1 cellular context compared by ENCODE assay signal in the genomic region with DNA sequence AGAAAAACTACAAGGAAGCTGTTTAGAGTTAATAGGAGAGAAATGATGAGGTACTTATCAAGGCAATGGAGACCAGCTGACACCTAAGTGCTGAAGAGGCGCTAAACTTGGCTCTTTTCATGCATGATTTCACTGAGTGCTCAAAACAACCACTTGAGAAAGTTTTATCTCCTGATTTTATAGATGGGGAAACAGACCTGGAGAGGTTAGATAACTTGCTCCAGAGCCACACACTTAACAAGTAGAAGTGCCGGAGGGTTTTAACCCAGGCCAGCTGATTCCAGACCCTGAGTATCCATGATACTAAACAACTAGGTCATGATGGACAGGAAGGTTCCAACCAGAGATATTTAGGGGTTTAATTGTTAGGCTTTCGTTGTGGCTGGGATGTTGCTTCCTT.
TF ChIP-seq lines count a peak whose summit lies in the region.

No MANE protein-coding gene starts in this region.

TF ChIP-seq in HEK293, 187 proteins besides CTCF, POLR2A, EP300 and RAD21 (continued from another document and continues in another):
- TF ChIP-seq, protein P1, sequence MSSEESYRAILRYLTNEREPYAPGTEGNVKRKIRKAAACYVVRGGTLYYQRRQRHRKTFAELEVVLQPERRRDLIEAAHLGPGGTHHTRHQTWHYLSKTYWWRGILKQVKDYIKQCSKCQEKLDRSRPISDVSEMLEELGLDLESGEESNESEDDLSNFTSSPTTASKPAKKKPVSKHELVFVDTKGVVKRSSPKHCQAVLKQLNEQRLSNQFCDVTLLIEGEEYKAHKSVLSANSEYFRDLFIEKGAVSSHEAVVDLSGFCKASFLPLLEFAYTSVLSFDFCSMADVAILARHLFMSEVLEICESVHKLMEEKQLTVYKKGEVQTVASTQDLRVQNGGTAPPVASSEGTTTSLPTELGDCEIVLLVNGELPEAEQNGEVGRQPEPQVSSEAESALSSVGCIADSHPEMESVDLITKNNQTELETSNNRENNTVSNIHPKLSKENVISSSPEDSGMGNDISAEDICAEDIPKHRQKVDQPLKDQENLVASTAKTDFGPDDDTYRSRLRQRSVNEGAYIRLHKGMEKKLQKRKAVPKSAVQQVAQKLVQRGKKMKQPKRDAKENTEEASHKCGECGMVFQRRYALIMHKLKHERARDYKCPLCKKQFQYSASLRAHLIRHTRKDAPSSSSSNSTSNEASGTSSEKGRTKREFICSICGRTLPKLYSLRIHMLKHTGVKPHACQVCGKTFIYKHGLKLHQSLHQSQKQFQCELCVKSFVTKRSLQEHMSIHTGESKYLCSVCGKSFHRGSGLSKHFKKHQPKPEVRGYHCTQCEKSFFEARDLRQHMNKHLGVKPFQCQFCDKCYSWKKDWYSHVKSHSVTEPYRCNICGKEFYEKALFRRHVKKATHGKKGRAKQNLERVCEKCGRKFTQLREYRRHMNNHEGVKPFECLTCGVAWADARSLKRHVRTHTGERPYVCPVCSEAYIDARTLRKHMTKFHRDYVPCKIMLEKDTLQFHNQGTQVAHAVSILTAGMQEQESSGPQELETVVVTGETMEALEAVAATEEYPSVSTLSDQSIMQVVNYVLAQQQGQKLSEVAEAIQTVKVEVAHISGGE (tag by site-specific recombination; conservative IDR thresholded peaks at IDR 0.05; ENCODE audit: low read depth): no peak
- TF ChIP-seq ZNF776 (tag by site-specific recombination; IDR thresholded peaks at IDR 0.05; ENCODE audit: borderline replicate concordance) (no peak), ZNF488 (tag by site-specific recombination; IDR thresholded peaks at IDR 0.05) (no peak), ZNF146 (tag by site-specific recombination; IDR thresholded peaks at IDR 0.05) (no peak), PRDM6 (tag by site-specific recombination; IDR thresholded peaks at IDR 0.05) (peak; percentile 95), KLF1 (tag by site-specific recombination; IDR thresholded peaks at IDR 0.05) (no peak), PATZ1 (tag by site-specific recombination; IDR thresholded peaks at IDR 0.05) (peak; percentile 47), ZNF223 (tag by site-specific recombination; IDR thresholded peaks at IDR 0.05) (no peak), SCRT2 (tag by site-specific recombination; IDR thresholded peaks at IDR 0.05) (no peak), ZNF791 (tag by site-specific recombination; IDR thresholded peaks at IDR 0.05) (no peak), ZNF184 (tag by site-specific recombination; IDR thresholded peaks at IDR 0.05) (peak; percentile 65; the same call in 1 of the 2 replicates), ZNF433 (tag by site-specific recombination; IDR thresholded peaks at IDR 0.05; ENCODE audit: low read depth) (no peak), ZSCAN16 (tag by site-specific recombination; IDR thresholded peaks at IDR 0.05) (no peak), ZBTB1 (tag by site-specific recombination; IDR thresholded peaks at IDR 0.05) (no peak), TRIM28 (IDR thresholded peaks at IDR 0.05; ENCODE audit: borderline replicate concordance, low read length) (peak; percentile 45; the same call in 1 of the 2 replicates), ZNF558 (tag by site-specific recombination; IDR thresholded peaks at IDR 0.05) (no peak), GLIS1 (tag by site-specific recombination; IDR thresholded peaks at IDR 0.05) (peak; percentile 19; the same call in 1 of the 2 replicates), HOXC10 (CRISPR knock-in tag; IDR thresholded peaks at IDR 0.05) (no peak), ZNF175 (tag by site-specific recombination; IDR thresholded peaks at IDR 0.05) (no peak), ELK4 (IDR thresholded peaks at IDR 0.05; ENCODE audit: borderline replicate concordance, low read depth, low read length) (no peak), ZNF701 (tag by site-specific recombination; IDR thresholded peaks at IDR 0.05) (no peak), ZNF544 (tag by site-specific recombination; IDR thresholded peaks at IDR 0.05) (no peak), ZSCAN5A (tag by site-specific recombination; IDR thresholded peaks at IDR 0.05) (no peak), ZNF777 (tag by site-specific recombination; IDR thresholded peaks at IDR 0.05; ENCODE audit: borderline replicate concordance) (no peak), WT1 (tag by site-specific recombination; IDR thresholded peaks at IDR 0.05) (peak; percentile 87), ZBTB21 (tag by site-specific recombination; IDR thresholded peaks at IDR 0.05) (peak; percentile 53), MZF1 (tag by site-specific recombination; IDR thresholded peaks at IDR 0.05; ENCODE audit: borderline replicate concordance) (0 out of 2 replicates have a peak, but pooled peaks have one; percentile 32), ZNF280C (tag by site-specific recombination; IDR thresholded peaks at IDR 0.05) (no peak)
- TF ChIP-seq, protein P2, sequence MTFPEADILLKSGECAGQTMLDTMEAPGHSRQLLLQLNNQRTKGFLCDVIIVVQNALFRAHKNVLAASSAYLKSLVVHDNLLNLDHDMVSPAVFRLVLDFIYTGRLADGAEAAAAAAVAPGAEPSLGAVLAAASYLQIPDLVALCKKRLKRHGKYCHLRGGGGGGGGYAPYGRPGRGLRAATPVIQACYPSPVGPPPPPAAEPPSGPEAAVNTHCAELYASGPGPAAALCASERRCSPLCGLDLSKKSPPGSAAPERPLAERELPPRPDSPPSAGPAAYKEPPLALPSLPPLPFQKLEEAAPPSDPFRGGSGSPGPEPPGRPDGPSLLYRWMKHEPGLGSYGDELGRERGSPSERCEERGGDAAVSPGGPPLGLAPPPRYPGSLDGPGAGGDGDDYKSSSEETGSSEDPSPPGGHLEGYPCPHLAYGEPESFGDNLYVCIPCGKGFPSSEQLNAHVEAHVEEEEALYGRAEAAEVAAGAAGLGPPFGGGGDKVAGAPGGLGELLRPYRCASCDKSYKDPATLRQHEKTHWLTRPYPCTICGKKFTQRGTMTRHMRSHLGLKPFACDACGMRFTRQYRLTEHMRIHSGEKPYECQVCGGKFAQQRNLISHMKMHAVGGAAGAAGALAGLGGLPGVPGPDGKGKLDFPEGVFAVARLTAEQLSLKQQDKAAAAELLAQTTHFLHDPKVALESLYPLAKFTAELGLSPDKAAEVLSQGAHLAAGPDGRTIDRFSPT (tag by site-specific recombination; IDR thresholded peaks at IDR 0.05): no peak
- TF ChIP-seq, protein P3, sequence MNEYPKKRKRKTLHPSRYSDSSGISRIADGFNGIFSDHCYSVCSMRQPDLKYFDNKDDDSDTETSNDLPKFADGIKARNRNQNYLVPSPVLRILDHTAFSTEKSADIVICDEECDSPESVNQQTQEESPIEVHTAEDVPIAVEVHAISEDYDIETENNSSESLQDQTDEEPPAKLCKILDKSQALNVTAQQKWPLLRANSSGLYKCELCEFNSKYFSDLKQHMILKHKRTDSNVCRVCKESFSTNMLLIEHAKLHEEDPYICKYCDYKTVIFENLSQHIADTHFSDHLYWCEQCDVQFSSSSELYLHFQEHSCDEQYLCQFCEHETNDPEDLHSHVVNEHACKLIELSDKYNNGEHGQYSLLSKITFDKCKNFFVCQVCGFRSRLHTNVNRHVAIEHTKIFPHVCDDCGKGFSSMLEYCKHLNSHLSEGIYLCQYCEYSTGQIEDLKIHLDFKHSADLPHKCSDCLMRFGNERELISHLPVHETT (tag by site-specific recombination; IDR thresholded peaks at IDR 0.05): peak; percentile 68; the same call in 1 of the 2 replicates
- TF ChIP-seq, protein P4, sequence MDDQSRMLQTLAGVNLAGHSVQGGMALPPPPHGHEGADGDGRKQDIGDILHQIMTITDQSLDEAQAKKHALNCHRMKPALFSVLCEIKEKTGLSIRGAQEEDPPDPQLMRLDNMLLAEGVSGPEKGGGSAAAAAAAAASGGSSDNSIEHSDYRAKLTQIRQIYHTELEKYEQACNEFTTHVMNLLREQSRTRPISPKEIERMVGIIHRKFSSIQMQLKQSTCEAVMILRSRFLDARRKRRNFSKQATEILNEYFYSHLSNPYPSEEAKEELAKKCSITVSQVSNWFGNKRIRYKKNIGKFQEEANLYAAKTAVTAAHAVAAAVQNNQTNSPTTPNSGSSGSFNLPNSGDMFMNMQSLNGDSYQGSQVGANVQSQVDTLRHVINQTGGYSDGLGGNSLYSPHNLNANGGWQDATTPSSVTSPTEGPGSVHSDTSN (CRISPR knock-in tag; IDR thresholded peaks at IDR 0.05): no peak
- TF ChIP-seq, protein P5, sequence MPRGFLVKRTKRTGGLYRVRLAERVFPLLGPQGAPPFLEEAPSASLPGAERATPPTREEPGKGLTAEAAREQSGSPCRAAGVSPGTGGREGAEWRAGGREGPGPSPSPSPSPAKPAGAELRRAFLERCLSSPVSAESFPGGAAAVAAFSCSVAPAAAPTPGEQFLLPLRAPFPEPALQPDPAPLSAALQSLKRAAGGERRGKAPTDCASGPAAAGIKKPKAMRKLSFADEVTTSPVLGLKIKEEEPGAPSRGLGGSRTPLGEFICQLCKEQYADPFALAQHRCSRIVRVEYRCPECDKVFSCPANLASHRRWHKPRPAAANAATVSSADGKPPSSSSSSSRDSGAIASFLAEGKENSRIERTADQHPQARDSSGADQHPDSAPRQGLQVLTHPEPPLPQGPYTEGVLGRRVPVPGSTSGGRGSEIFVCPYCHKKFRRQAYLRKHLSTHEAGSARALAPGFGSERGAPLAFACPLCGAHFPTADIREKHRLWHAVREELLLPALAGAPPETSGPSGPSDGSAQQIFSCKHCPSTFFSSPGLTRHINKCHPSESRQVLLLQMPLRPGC (tag by site-specific recombination; IDR thresholded peaks at IDR 0.05): 0 out of 2 replicates have a peak, but pooled peaks have one; percentile 37
